22 cellular contexts compared by ENCODE assay signal in genomic region chr5:73950441-73950873, GRCh38.
A peak's percentile ranks its signal among the peaks of the same experiment; 100 is the strongest.
DNase-seq lines count a peak whose midpoint lies in the region; ATAC-seq and TF ChIP-seq lines count a peak whose summit lies in the region.
"Had no signal": no experiment of that assay in that cellular context is flagged by ENCODE, and none has a peak within 500 bp of the region (broad histone marks: within the 10 kb centered on the region; RNA-seq: fewer than 3 reads in every experiment).

No MANE protein-coding gene starts in this region.

- DNase-seq in AG10803 (ENCODE audit: low read depth) = peak; percentile 28
- DNase-seq in H4 (ENCODE audit: low spot score) = peak; percentile 19
- peak; percentile 54 for DNase-seq in astrocyte of the cerebellum (ENCODE audit: low read depth)
- peak; percentile 64 for DNase-seq in kidney tubule cell (ENCODE audit: low spot score)
- no peak for DNase-seq in right lobe of liver
- DNase-seq in activated T-cell treated with anti-CD3 and anti-CD28 coated beads, Interleukin-2, amount 50 U/mL, for 1 hour = no peak
- no peak for DNase-seq in progenitor cell of endocrine pancreas (ENCODE audit: low spot score, unreplicated experiment)
- DNase-seq: activated CD4-positive, alpha-beta T cell treated with anti-CD3 and anti-CD28 coated beads for 36 hours; activated naive CD4-positive, alpha-beta T cell; activated T-cell treated with anti-CD3 and anti-CD28 coated beads, Interleukin-2, amount 50 U/mL, for 48 hours; adrenal gland; cortex of kidney; DND-41; islet precursor cell; lower lobe of right lung; NCI-H1417; T-helper 2 cell had no signal

- WGBS in right lobe of liver (ENCODE audit: insufficient coverage, low coverage, low lambda C conversion rate, missing lambda C conversion rate) = 33% methylated on average over 3 of the region's 3 CpGs

- no peak for ATAC-seq in right lobe of liver
- no peak for ATAC-seq in HG02759 (IDR thresholded peaks at IDR 0.05; ENCODE audit: unreplicated experiment)
- ATAC-seq: activated CD4-positive, alpha-beta T cell treated with anti-CD3 and anti-CD28 coated beads for 36 hours; lower lobe of right lung had no signal

- in situ Hi-C loops in astrocyte of the cerebellum (cut with HindIII; ENCODE audit: low sequenced_read_pairs) = no loop called here

- H3K4me1 ChIP-seq in right lobe of liver = no peaks in the 10 kb centered on the region
- H3K4me1 ChIP-seq: adrenal gland, lower lobe of right lung, prostate gland had no signal

- H3K4me3 ChIP-seq in AG10803 (ENCODE audit: low read length) (no peak overlapping the region), astrocyte of the cerebellum (ENCODE audit: low read depth, low read length) (no peak overlapping the region), right lobe of liver (no peak overlapping the region)
- H3K4me3 ChIP-seq: adrenal gland, lower lobe of right lung, neural progenitor cell, prostate gland had no signal

- no peak overlapping the region for H3K4me3 Mint-ChIP-seq in progenitor cell of endocrine pancreas (ENCODE audit: low read depth)
- H3K4me3 Mint-ChIP-seq: activated CD4-positive, alpha-beta T cell treated with anti-CD3 and anti-CD28 coated beads for 36 hours; B cell; neural progenitor cell; type B pancreatic cell had no signal

- no peak overlapping the region for H3K27ac ChIP-seq in right lobe of liver
- H3K27ac ChIP-seq: adrenal gland, lower lobe of right lung, neural progenitor cell, prostate gland had no signal

- H3K27ac Mint-ChIP-seq in progenitor cell of endocrine pancreas = no peak overlapping the region
- H3K27ac Mint-ChIP-seq: activated CD4-positive, alpha-beta T cell treated with anti-CD3 and anti-CD28 coated beads for 36 hours; B cell; neural progenitor cell; type B pancreatic cell had no signal

- H3K9me3 Mint-ChIP-seq in progenitor cell of endocrine pancreas (ENCODE audit: low read depth) = no peaks in the 10 kb centered on the region
- H3K9me3 Mint-ChIP-seq: neural progenitor cell, type B pancreatic cell had no signal

- no peaks in the 10 kb centered on the region for H3K4me1 Mint-ChIP-seq in progenitor cell of endocrine pancreas (ENCODE audit: low read depth)
- H3K4me1 Mint-ChIP-seq: activated CD4-positive, alpha-beta T cell treated with anti-CD3 and anti-CD28 coated beads for 36 hours; B cell had no signal

- no peak for TF ChIP-seq POLR2A in right lobe of liver (IDR thresholded peaks at IDR 0.05)

- H3K36me3 Mint-ChIP-seq in progenitor cell of endocrine pancreas (ENCODE audit: insufficient read depth) = no peaks in the 10 kb centered on the region
- H3K36me3 Mint-ChIP-seq: neural progenitor cell, type B pancreatic cell had no signal

- TF ChIP-seq CTCF in AG10803 (conservative IDR thresholded peaks at IDR 0.05; ENCODE audit: low read length) (no peak), astrocyte of the cerebellum (IDR thresholded peaks at IDR 0.05; ENCODE audit: low read depth, low read length, missing control alignments) (no peak), right lobe of liver (IDR thresholded peaks at IDR 0.05) (no peak), progenitor cell of endocrine pancreas (IDR thresholded peaks at IDR 0.05; ENCODE audit: unreplicated experiment) (no peak)

- no peaks in the 10 kb centered on the region for H3K9me3 ChIP-seq in right lobe of liver
- H3K9me3 ChIP-seq: adrenal gland, lower lobe of right lung, prostate gland had no signal

- H3K27me3 Mint-ChIP-seq in progenitor cell of endocrine pancreas = no peaks in the 10 kb centered on the region
- H3K27me3 Mint-ChIP-seq: type B pancreatic cell had no signal

- intact Hi-C loops in right lobe of liver (cut with DNase I) = no loop called here

- H3K36me3 ChIP-seq in right lobe of liver = no peaks in the 10 kb centered on the region
- H3K36me3 ChIP-seq: adrenal gland, lower lobe of right lung, neural progenitor cell, prostate gland had no signal

- H3K27me3 ChIP-seq in right lobe of liver = no peaks in the 10 kb centered on the region
- H3K27me3 ChIP-seq: adrenal gland, neural progenitor cell had no signal

Comparison
In these comparisons a context has a peak if more than half of its experiments do, and no peak if none do; other contexts are left out.
1. DNase-seq: peak in AG10803 (single experiment), H4 (single experiment), astrocyte of the cerebellum (single experiment) and kidney tubule cell (single experiment); none in right lobe of liver (0 of 3), activated T-cell treated with anti-CD3 and anti-CD28 coated beads, Interleukin-2, amount 50 U/mL, for 1 hour (single experiment) and progenitor cell of endocrine pancreas (single experiment).